ENCODE assay signal across 22 cellular contexts in genomic region chr2:108542071-108542470, GRCh38. TPM values are rescaled to one million over a fixed set of nuclear protein-coding genes. Genes with fewer than 3 reads are reported as not detected.
DNase-seq lines count a peak whose midpoint lies in the region; ATAC-seq and TF ChIP-seq lines count a peak whose summit lies in the region.
"Had no signal": no experiment of that assay in that cellular context is flagged by ENCODE, and none has a peak within 500 bp of the region (broad histone marks: within the 10 kb centered on the region; RNA-seq: fewer than 3 reads in every experiment).

No MANE protein-coding gene starts in this region.

- peaks cover 9 to 57% (median 33%) of the 10 kb centered on the region in 4 donors for H3K4me1 ChIP-seq in stomach

- H3K27me3 ChIP-seq in stomach, result no peaks in the 10 kb centered on the region
- H3K27me3 ChIP-seq: upper lobe of right lung had no signal

- POLR2A ChIA-PET in activated CD4-positive, alpha-beta T cell treated with anti-CD3 and anti-CD28 coated beads for 36 hours (lab: Charles Lee), result no interaction called here

- no peak for TF ChIP-seq EP300 in stomach (IDR thresholded peaks at IDR 0.05)

- H3K9me3 Mint-ChIP-seq in activated CD4-positive, alpha-beta T cell treated with anti-CD3 and anti-CD28 coated beads for 36 hours (ENCODE audit: low read depth), result no peaks in the 10 kb centered on the region
- no peaks in the 10 kb centered on the region for H3K9me3 Mint-ChIP-seq in activated T-helper 17 cell treated with anti-CD3 and anti-CD28 coated beads, Interleukin-2, amount 50 U/mL, for 72 hours

- no peak overlapping the region for H3K4me3 Mint-ChIP-seq in activated CD4-positive, alpha-beta T cell treated with anti-CD3 and anti-CD28 coated beads for 36 hours
- no peak overlapping the region for H3K4me3 Mint-ChIP-seq in activated T-helper 17 cell treated with anti-CD3 and anti-CD28 coated beads, Interleukin-2, amount 50 U/mL, for 72 hours

- no peak for ATAC-seq in activated CD4-positive, alpha-beta T cell treated with anti-CD3 and anti-CD28 coated beads for 36 hours
- ATAC-seq in activated T-helper 17 cell treated with anti-CD3 and anti-CD28 coated beads, Interleukin-2, amount 50 U/mL, for 72 hours (replicated peaks), result no peak
- ATAC-seq in HG02763 (IDR thresholded peaks at IDR 0.05; ENCODE audit: unreplicated experiment), result no peak
- ATAC-seq: K562, PC-3, upper lobe of right lung had no signal

- H3K4me1 Mint-ChIP-seq in activated CD4-positive, alpha-beta T cell treated with anti-CD3 and anti-CD28 coated beads for 36 hours, result peaks cover 19% of the 10 kb centered on the region
- H3K4me1 Mint-ChIP-seq in activated T-helper 17 cell treated with anti-CD3 and anti-CD28 coated beads, Interleukin-2, amount 50 U/mL, for 72 hours, result peaks cover 4% of the 10 kb centered on the region

- peak overlapping the region in 3 of 5 donors; percentile 7 to 47 (median 10) for H3K27ac ChIP-seq in stomach
- H3K27ac ChIP-seq: upper lobe of right lung, VCaP had no signal

- TF ChIP-seq CTCF in fibroblast of villous mesenchyme (IDR thresholded peaks at IDR 0.05; ENCODE audit: insufficient read depth, low read depth, low read length) (no peak), stomach (IDR thresholded peaks at IDR 0.05) (no peak)

- peaks cover 6% of the 10 kb centered on the region for H3K36me3 Mint-ChIP-seq in activated CD4-positive, alpha-beta T cell treated with anti-CD3 and anti-CD28 coated beads for 36 hours (ENCODE audit: low read depth)
- H3K36me3 Mint-ChIP-seq in activated T-helper 17 cell treated with anti-CD3 and anti-CD28 coated beads, Interleukin-2, amount 50 U/mL, for 72 hours (ENCODE audit: low read depth), result peaks cover 6% of the 10 kb centered on the region

- no peak overlapping the region for H3K4me3 ChIP-seq in fibroblast of villous mesenchyme (ENCODE audit: low read depth, low read length)
- H3K4me3 ChIP-seq in stomach, result no peak overlapping the region
- H3K4me3 ChIP-seq: K562, upper lobe of right lung had no signal

- no peak for TF ChIP-seq POLR2A in stomach (IDR thresholded peaks at IDR 0.05)

- WGBS in stomach, 5 donors, result 34 to 45% (median 36%) methylated on average over 4 of the region's 4 CpGs

- H3K27me3 Mint-ChIP-seq in activated CD4-positive, alpha-beta T cell treated with anti-CD3 and anti-CD28 coated beads for 36 hours, result no peaks in the 10 kb centered on the region
- no peaks in the 10 kb centered on the region for H3K27me3 Mint-ChIP-seq in activated T-helper 17 cell treated with anti-CD3 and anti-CD28 coated beads, Interleukin-2, amount 50 U/mL, for 72 hours
- H3K27me3 Mint-ChIP-seq: progenitor cell of endocrine pancreas had no signal

- H3K27ac Mint-ChIP-seq in activated CD4-positive, alpha-beta T cell treated with anti-CD3 and anti-CD28 coated beads for 36 hours, result peak overlapping the region; percentile 10
- peak overlapping the region; percentile 28 for H3K27ac Mint-ChIP-seq in activated T-helper 17 cell treated with anti-CD3 and anti-CD28 coated beads, Interleukin-2, amount 50 U/mL, for 72 hours
- H3K27ac Mint-ChIP-seq: progenitor cell of endocrine pancreas had no signal

- no peak for DNase-seq in activated CD4-positive, alpha-beta T cell treated with anti-CD3 and anti-CD28 coated beads for 36 hours
- no peak for DNase-seq in activated CD4-positive, alpha-beta T cell treated with anti-CD3 and anti-CD28 coated beads, Interleukin-2, amount 50 U/mL, for 1 hour
- DNase-seq in fibroblast of villous mesenchyme (ENCODE audit: low read depth) (peak; percentile 79), stomach (no peak), DMS153 treated with DMSO at 0.1 percent for 48 hours (lab: John Stamatoyannopoulos, UW; ENCODE audit: unreplicated experiment) (no peak), NCI-H526 (lab: John Stamatoyannopoulos, UW) (no peak)
- DNase-seq: 8988T; activated naive CD4-positive, alpha-beta T cell treated with Interleukin-2 at 50 U/mL for 16 hours; COR-L47; effector memory CD4-positive, alpha-beta T cell; islet precursor cell; NCI-H1436; NCI-H510A; PC-3; stimulated activated CD4-positive, alpha-beta T cell treated with anti-CD3 and anti-CD28 coated beads, Interleukin-2, amount 100 ng/mL, for 24 hours; stimulated activated CD8-positive, alpha-beta memory T cell treated with anti-CD3 and anti-CD28 coated beads, Interleukin-4, amount 100 ng/mL, for 48 hours; upper lobe of right lung had no signal

- CTCF ChIA-PET in activated CD4-positive, alpha-beta T cell treated with anti-CD3 and anti-CD28 coated beads for 36 hours (lab: Charles Lee), result interaction anchor here (1.2 to 1.8 kb wide), 2 partner anchors 38 to 42 kb away, joined by 4 read pairs; no protein-coding TSS in a partner anchor

- intact Hi-C loops in activated CD4-positive, alpha-beta T cell treated with anti-CD3 and anti-CD28 coated beads for 36 hours (cut with DNase I, micrococcal nuclease), result no loop called here
- intact Hi-C loops in stomach (cut with DNase I; ENCODE audit: low total_unique reads), result no loop called here

- no peaks in the 10 kb centered on the region for H3K9me3 ChIP-seq in stomach
- H3K9me3 ChIP-seq: upper lobe of right lung had no signal

- no peaks in the 10 kb centered on the region for H3K36me3 ChIP-seq in stomach
- H3K36me3 ChIP-seq: upper lobe of right lung had no signal

RNA-seq across cellular contexts. Expression of gene LIMS1, which starts 7.8 kb away (rescaled TPM):
- total RNA-seq in activated CD4-positive, alpha-beta T cell treated with anti-CD3 and anti-CD28 coated beads for 36 hours, result 10 to 100 TPM; 47.5 to 70.3 TPM
- total RNA-seq in activated T-helper 17 cell treated with anti-CD3 and anti-CD28 coated beads, Interleukin-2, amount 50 U/mL, for 72 hours, result 100 to 1,000 TPM; 146 to 186 TPM
- total RNA-seq in fibroblast of villous mesenchyme (152 and 162 TPM in 2 replicates), stomach (100 to 1,000 TPM in 1 of 5 donors, 10 to 100 TPM in 4; 21.0 to 136 (median 35.2) TPM)
- polyA plus RNA-seq in stomach, result 10 to 100 TPM; 11.9 to 33.3 (median 33.1) TPM
